In the genomic region with DNA sequence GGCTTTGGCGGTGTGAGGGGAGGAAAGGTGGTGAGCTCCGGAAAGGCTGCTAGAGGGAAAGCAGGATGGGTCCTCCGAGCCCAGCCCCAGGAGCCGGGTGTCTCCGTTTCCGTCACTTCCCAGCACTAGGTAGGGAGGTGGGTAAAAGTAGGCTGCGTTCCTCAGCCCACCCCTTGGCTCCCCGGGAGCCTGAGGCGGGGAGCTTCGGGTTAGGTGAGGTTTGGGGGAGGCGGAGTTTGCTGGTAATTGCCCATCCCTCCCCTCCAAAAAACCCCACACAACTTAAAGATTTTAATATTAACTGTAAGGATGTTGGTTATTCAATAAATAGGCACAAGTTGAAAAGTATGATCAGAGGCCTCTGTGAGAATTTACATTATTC, we compare ENCODE assay signal across 8 cellular contexts. TPM values are rescaled to one million over a fixed set of nuclear protein-coding genes. Genes with fewer than 3 reads are reported as not detected.
DNase-seq lines count a peak whose midpoint lies in the region; ATAC-seq, FAIRE-seq and TF ChIP-seq lines count a peak whose summit lies in the region.

No MANE protein-coding gene starts in this region.

- no peaks in the 10 kb centered on the region for H3K27me3 ChIP-seq in SJSA1 (replicated peaks)
- no peaks in the 10 kb centered on the region for H3K27me3 ChIP-seq in right cardiac atrium (ENCODE audit: control insufficient read depth, insufficient read depth)

- peaks cover 7% of the 10 kb centered on the region for H3K36me3 ChIP-seq in SJSA1

- under 1% methylated on average over 11 of the region's 11 CpGs for WGBS in right cardiac atrium

- TF ChIP-seq CTCF in D721Med (IDR thresholded peaks at IDR 0.05; ENCODE audit: insufficient read depth, missing control alignments), result no peak

- no peak for FAIRE-seq in D721Med (lab: Jason Lieb, UNC)

- H3K9me3 ChIP-seq in SJSA1 (replicated peaks), result no peaks in the 10 kb centered on the region
- no peaks in the 10 kb centered on the region for H3K9me3 ChIP-seq in right cardiac atrium (ENCODE audit: control insufficient read depth, low read length)

- intact Hi-C loops in right cardiac atrium (cut with DNase I), result no loop called here

- H3K4me3 ChIP-seq in SJSA1, result peak overlapping the region; percentile 81
- H3K4me3 ChIP-seq in right cardiac atrium (ENCODE audit: low read length), result peak overlapping the region; percentile 94

- H3K4me1 ChIP-seq in SJSA1 (replicated peaks) (peaks cover 10% of the 10 kb centered on the region), right cardiac atrium (ENCODE audit: control insufficient read depth, insufficient read depth, low read length) (peaks cover 1% of the 10 kb centered on the region)

- no peaks in the 10 kb centered on the region for H3K27me3 Mint-ChIP-seq in stimulated activated naive CD8-positive, alpha-beta T cell treated with anti-CD3 and anti-CD28 coated beads, Interleukin-15, Interleukin-2, amounts not matched to agents 100 ng/mL and 50 ng/mL, for 24 hours

- H3K4me1 Mint-ChIP-seq in stimulated activated naive CD8-positive, alpha-beta T cell treated with anti-CD3 and anti-CD28 coated beads, Interleukin-15, Interleukin-2, amounts not matched to agents 100 ng/mL and 50 ng/mL, for 24 hours (ENCODE audit: low read depth), result peaks cover 48% of the 10 kb centered on the region

- H3K9me3 Mint-ChIP-seq in stimulated activated naive CD8-positive, alpha-beta T cell treated with anti-CD3 and anti-CD28 coated beads, Interleukin-15, Interleukin-2, amounts not matched to agents 100 ng/mL and 50 ng/mL, for 24 hours, result no peaks in the 10 kb centered on the region

- peak overlapping the region; percentile 100 for H3K4me3 Mint-ChIP-seq in stimulated activated naive CD8-positive, alpha-beta T cell treated with anti-CD3 and anti-CD28 coated beads, Interleukin-15, Interleukin-2, amounts not matched to agents 100 ng/mL and 50 ng/mL, for 24 hours

- peak; percentile 23 for ATAC-seq in GM18868 (IDR thresholded peaks at IDR 0.05; ENCODE audit: unreplicated experiment)
- ATAC-seq in HG02642 (IDR thresholded peaks at IDR 0.05; ENCODE audit: poor library complexity, unreplicated experiment), result peak; percentile 29
- no peak for ATAC-seq in right cardiac atrium

- peaks cover 18% of the 10 kb centered on the region for H3K36me3 Mint-ChIP-seq in stimulated activated naive CD8-positive, alpha-beta T cell treated with anti-CD3 and anti-CD28 coated beads, Interleukin-15, Interleukin-2, amounts not matched to agents 100 ng/mL and 50 ng/mL, for 24 hours (ENCODE audit: low read depth)

- no peak for DNase-seq in SJSA1 (ENCODE audit: low read depth in 1 of 2, low spot score in 2 of 2)
- DNase-seq in right cardiac atrium, result no peak
- no peak for DNase-seq in cerebellar nuclear complex (lab: John Stamatoyannopoulos, UW)
- DNase-seq in D721Med (ENCODE audit: insufficient read length, low spot score), result no peak
- DNase-seq in MV-4-11 (lab: John Stamatoyannopoulos, UW), result no peak

- peak overlapping the region; percentile 99 for H3K27ac Mint-ChIP-seq in stimulated activated naive CD8-positive, alpha-beta T cell treated with anti-CD3 and anti-CD28 coated beads, Interleukin-15, Interleukin-2, amounts not matched to agents 100 ng/mL and 50 ng/mL, for 24 hours

- H3K27ac ChIP-seq in SJSA1, result peak overlapping the region; percentile 36
- H3K27ac ChIP-seq in right cardiac atrium (ENCODE audit: low read length), result peak overlapping the region; percentile 98

RNA-seq across cellular contexts. Expression of a gene that starts 0.6 kb away (rescaled TPM):
- total RNA-seq in SJSA1 (2014; rRNA removed; shearing (Covaris generic)), result 28.1 and 34.9 TPM in 2 replicates
- 10 to 100 TPM; 27.6 to 39.2 (median 30.9) TPM for total RNA-seq in right cardiac atrium
- polyA plus RNA-seq in right cardiac atrium, result 10.8 TPM

RNA-seq across cellular contexts. Expression of a gene that starts 13.0 kb away (rescaled TPM):
- 374 and 424 TPM in 2 replicates for total RNA-seq in SJSA1 (2014; rRNA removed; shearing (Covaris generic))
- total RNA-seq in right cardiac atrium, result 100 to 1,000 TPM; 737 to 882 (median 842) TPM
- 1,357 TPM for polyA plus RNA-seq in right cardiac atrium

Comparison
In these comparisons a context has a peak if more than half of its experiments do, and no peak if none do; other contexts are left out.
1. ATAC-seq: peak in GM18868 (single experiment) and HG02642 (single experiment); none in right cardiac atrium (0 of 2).